ENCODE assay signal across 9 cellular contexts in genomic region chr7:113421696-113422330, GRCh38.
DNase-seq lines count a peak whose midpoint lies in the region; ATAC-seq and TF ChIP-seq lines count a peak whose summit lies in the region.
"Had no signal": no experiment of that assay in that cellular context is flagged by ENCODE, and none has a peak within 500 bp of the region (broad histone marks: within the 10 kb centered on the region; RNA-seq: fewer than 3 reads in every experiment).

No MANE protein-coding gene starts in this region.

- no peaks in the 10 kb centered on the region for H3K4me1 Mint-ChIP-seq in CD4-positive, alpha-beta T cell (ENCODE audit: low read depth)

- POLR2A ChIA-PET in CD4-positive, alpha-beta T cell (lab: Charles Lee) = interaction anchor here (1.4 kb wide), 1 partner anchor 871 kb away, joined by 3 read pairs; no protein-coding TSS in a partner anchor

- H3K27me3 Mint-ChIP-seq in CD4-positive, alpha-beta T cell = no peaks in the 10 kb centered on the region

- CTCF ChIA-PET in CD4-positive, alpha-beta T cell (lab: Charles Lee) = interaction anchor here (2.2 kb wide), 1 partner anchor 872 kb away, joined by 13 read pairs; no protein-coding TSS in a partner anchor

- H3K4me1 ChIP-seq in colonic mucosa (no peaks in the 10 kb centered on the region), liver (ENCODE audit: control insufficient read depth in 4 of 4, insufficient read depth in 4 of 4, low read length in 3 of 4) (no peaks in the 10 kb centered on the region)

- intact Hi-C loops in CD4-positive, alpha-beta T cell (cut with DNase I, micrococcal nuclease) = loop anchor here (1.0 to 2.0 kb wide), 3 partner anchors 872 to 1681 kb away; no protein-coding TSS in a partner anchor
- intact Hi-C loops in colonic mucosa (cut with DNase I) = loop anchor here (5.0 kb wide), 1 partner anchor 260 kb away; no protein-coding TSS in a partner anchor

- no peaks in the 10 kb centered on the region for H3K9me3 ChIP-seq in CD4-positive, alpha-beta T cell (ENCODE audit: control insufficient read depth, low read length)
- H3K9me3 ChIP-seq in colonic mucosa (no peaks in the 10 kb centered on the region), liver (ENCODE audit: control insufficient read depth in 4 of 4, low read length in 3 of 4) (no peaks in the 10 kb centered on the region)

- H3K36me3 Mint-ChIP-seq in CD4-positive, alpha-beta T cell (ENCODE audit: low read depth) = no peaks in the 10 kb centered on the region

- DNase-seq in CD4-positive, alpha-beta T cell = peak; percentile 43 to 66 (median 58)
- DNase-seq in NCI-H524 treated with DMSO at 0.1 percent for 48 hours (lab: John Stamatoyannopoulos, UW) (peak; percentile 41), colonic mucosa (peak; percentile 80)
- DNase-seq in activated CD4-positive, alpha-beta T cell treated with anti-CD3 and anti-CD28 coated beads for 48 hours = peak; percentile 87
- peak; percentile 51 to 70 (median 64) for DNase-seq in stimulated activated CD4-positive, alpha-beta T cell treated with anti-CD3 and anti-CD28 coated beads, TNF-alpha, amount 100 ng/mL, for 24 hours (ENCODE audit: low read depth in 3 of 3)

- peak; percentile 95 for TF ChIP-seq CTCF in CD4-positive, alpha-beta T cell (IDR thresholded peaks at IDR 0.05)
- TF ChIP-seq CTCF in colonic mucosa (IDR thresholded peaks at IDR 0.05) (peak; percentile 69), liver (IDR thresholded peaks at IDR 0.05; ENCODE audit: low read depth, low read length, missing input control) (peak; percentile 81)

- 25% methylated on average over 4 of the region's 4 CpGs for WGBS in liver

- TF ChIP-seq RAD21 in liver (IDR thresholded peaks at IDR 0.05) = peak; percentile 84 to 94

- H3K9me3 Mint-ChIP-seq in CD4-positive, alpha-beta T cell = no peaks in the 10 kb centered on the region
- H3K9me3 Mint-ChIP-seq: T-helper 1 cell treated with Interleukin-12 subunit alpha and Interleukin-12 subunit beta and Interleukin-4 antibody, amounts not matched to agents 30 μg/mL and 1 μg/mL, for 36 hours had no signal

- peak; percentile 95 for ATAC-seq in CD4-positive, alpha-beta T cell (ENCODE audit: poor library complexity)
- peak; percentile 100 for ATAC-seq in GM19438 (IDR thresholded peaks at IDR 0.05; ENCODE audit: low read depth, unreplicated experiment)
- peak; percentile 100 for ATAC-seq in HG03460 (IDR thresholded peaks at IDR 0.05; ENCODE audit: unreplicated experiment)

- no peak overlapping the region for H3K27ac Mint-ChIP-seq in CD4-positive, alpha-beta T cell
- H3K27ac Mint-ChIP-seq: T-helper 1 cell treated with Interleukin-12 subunit alpha and Interleukin-12 subunit beta and Interleukin-4 antibody, amounts not matched to agents 30 μg/mL and 1 μg/mL, for 36 hours had no signal

- H3K36me3 ChIP-seq in colonic mucosa (no peaks in the 10 kb centered on the region), liver (ENCODE audit: control insufficient read depth in 4 of 4, insufficient read depth in 3 of 4, low read depth in 1 of 4, low read length in 3 of 4) (no peaks in the 10 kb centered on the region)

- H3K9ac ChIP-seq in colonic mucosa (ENCODE audit: low read depth in 2 of 2, low read length in 2 of 2) (no peak overlapping the region), liver (ENCODE audit: low read depth in 1 of 2, low read length in 2 of 2) (no peak overlapping the region)

- H3K27ac ChIP-seq in CD4-positive, alpha-beta T cell (ENCODE audit: low read depth, low read length) = no peak overlapping the region
- H3K27ac ChIP-seq in colonic mucosa = no peak overlapping the region
- no peak overlapping the region for H3K27ac ChIP-seq in liver (ENCODE audit: low read depth in 1 of 2, low read length in 2 of 2)

- H3K27me3 ChIP-seq in CD4-positive, alpha-beta T cell (ENCODE audit: control insufficient read depth, insufficient read depth, low read length) = no peaks in the 10 kb centered on the region
- H3K27me3 ChIP-seq in colonic mucosa = no peaks in the 10 kb centered on the region
- no peaks in the 10 kb centered on the region for H3K27me3 ChIP-seq in liver (ENCODE audit: control insufficient read depth in 4 of 4, insufficient read depth in 4 of 4, low read length in 3 of 4)

- no peak overlapping the region for H3K4me3 ChIP-seq in colonic mucosa
- no peak overlapping the region for H3K4me3 ChIP-seq in liver (ENCODE audit: low read depth in 1 of 3, low read length in 3 of 3)

- no peak overlapping the region for H3K4me3 Mint-ChIP-seq in CD4-positive, alpha-beta T cell
- H3K4me3 Mint-ChIP-seq: T-helper 1 cell treated with Interleukin-12 subunit alpha and Interleukin-12 subunit beta and Interleukin-4 antibody, amounts not matched to agents 30 μg/mL and 1 μg/mL, for 36 hours had no signal

TF ChIP-seq in liver, 16 proteins besides CTCF, POLR2A, EP300 and RAD21:
- TF ChIP-seq HNF4G (IDR thresholded peaks at IDR 0.05) (no peak), ZBTB33 (IDR thresholded peaks at IDR 0.05) (no peak), MAX (IDR thresholded peaks at IDR 0.05) (peak; percentile 45), NR2F2 (IDR thresholded peaks at IDR 0.05) (no peak), YY1 (IDR thresholded peaks at IDR 0.05) (peak; percentile 93)
